ENCODE assay signal across 8 cellular contexts in genomic region chr4:153127773-153128494, GRCh38.
DNase-seq lines count a peak whose midpoint lies in the region; ATAC-seq and TF ChIP-seq lines count a peak whose summit lies in the region.

No MANE protein-coding gene starts in this region.

- no peaks in the 10 kb centered on the region for H4K20me1 ChIP-seq in Loucy (ENCODE audit: insufficient read depth, low read length, poor library complexity, severe bottlenecking)

- H3K36me3 ChIP-seq in Loucy (ENCODE audit: insufficient read depth, low read length) (no peaks in the 10 kb centered on the region), neuron (ENCODE audit: insufficient read depth, low read length) (no peaks in the 10 kb centered on the region)

- no peak overlapping the region for H3K4me3 Mint-ChIP-seq in CD4-positive, alpha-beta T cell
- no peak overlapping the region for H3K4me3 Mint-ChIP-seq in activated T-helper 2 cell treated with anti-CD3 and anti-CD28 coated beads, Interferon-gamma antibody, Interleukin-2, Interleukin-4, amounts not matched to agents 10 μg/mL and 5 μg/mL and 100 μg/mL, durations not matched to agents 14 hours and 24 hours and 36 hours (ENCODE audit: low read depth)

- H3F3A ChIP-seq in Loucy (ENCODE audit: low read depth), result no peaks in the 10 kb centered on the region

- peak overlapping the region; percentile 81 for H2AFZ ChIP-seq in Loucy (ENCODE audit: low read length)
- peak overlapping the region; percentile 90 for H2AFZ ChIP-seq in neuron (ENCODE audit: low read depth, low read length)

- H3K4me1 ChIP-seq in Loucy (ENCODE audit: insufficient read depth, low read length, poor library complexity, severe bottlenecking) (peaks cover 6% of the 10 kb centered on the region), neuron (ENCODE audit: insufficient read depth, low read length) (peaks cover 11% of the 10 kb centered on the region)

- peaks cover 7% of the 10 kb centered on the region for H3K4me1 Mint-ChIP-seq in CD4-positive, alpha-beta T cell (ENCODE audit: low read depth)
- peaks cover 2% of the 10 kb centered on the region for H3K4me1 Mint-ChIP-seq in activated T-helper 2 cell treated with anti-CD3 and anti-CD28 coated beads, Interferon-gamma antibody, Interleukin-2, Interleukin-4, amounts not matched to agents 10 μg/mL and 5 μg/mL and 100 μg/mL, durations not matched to agents 14 hours and 24 hours and 36 hours (ENCODE audit: low read depth)

- CTCF ChIA-PET in CD4-positive, alpha-beta T cell (lab: Charles Lee), result interaction anchor here (0.5 to 6.4 kb wide), 15 partner anchors 9 to 281 kb away, joined by 3 to 125 read pairs (median 4); no protein-coding TSS in a partner anchor

- DNase-seq in CD4-positive, alpha-beta T cell, result peak; percentile 72 to 91 (median 83)
- DNase-seq in RPMI8226, result peak; percentile 78
- peak; percentile 70 for DNase-seq in activated T-helper 2 cell treated with anti-CD3 and anti-CD28 coated beads, Interferon-gamma antibody, Interleukin-2, Interleukin-4, amounts not matched to agents 10 μg/mL and 5 μg/mL and 100 μg/mL, durations not matched to agents 14 hours and 24 hours and 36 hours (ENCODE audit: low spot score)
- peak; percentile 84 for DNase-seq in fibroblast of villous mesenchyme (ENCODE audit: low read depth)
- DNase-seq in stromal cell of bone marrow (ENCODE audit: low read depth), result peak; percentile 73

- TF ChIP-seq CTCF in CD4-positive, alpha-beta T cell (IDR thresholded peaks at IDR 0.05), result peak; percentile 94
- peak; percentile 92 for TF ChIP-seq CTCF in Loucy (conservative IDR thresholded peaks at IDR 0.05; ENCODE audit: low read length)
- peak; percentile 75 for TF ChIP-seq CTCF in fibroblast of villous mesenchyme (IDR thresholded peaks at IDR 0.05; ENCODE audit: insufficient read depth, low read depth, low read length)

- H3K9me3 ChIP-seq in CD4-positive, alpha-beta T cell (ENCODE audit: control insufficient read depth, low read length), result no peaks in the 10 kb centered on the region
- no peaks in the 10 kb centered on the region for H3K9me3 ChIP-seq in Loucy (ENCODE audit: insufficient read depth, low read depth, low read length)
- H3K9me3 ChIP-seq in neuron (ENCODE audit: low read length), result no peaks in the 10 kb centered on the region

- H3K27ac ChIP-seq in CD4-positive, alpha-beta T cell (ENCODE audit: low read depth, low read length), result no peak overlapping the region

- intact Hi-C loops in CD4-positive, alpha-beta T cell (cut with DNase I, micrococcal nuclease), result loop anchor here (1.0 to 2.0 kb wide), 5 partner anchors 14 to 627 kb away; no protein-coding TSS in a partner anchor
- intact Hi-C loops in activated T-helper 2 cell treated with anti-CD3 and anti-CD28 coated beads, Interferon-gamma antibody, Interleukin-2, Interleukin-4, amounts not matched to agents 10 μg/mL and 5 μg/mL and 100 μg/mL, durations not matched to agents 14 hours and 24 hours and 36 hours (cut with micrococcal nuclease), result loop anchor here (1.0 to 2.0 kb wide), 2 partner anchors 45 to 281 kb away; no protein-coding TSS in a partner anchor

- H3K9me2 ChIP-seq in Loucy (replicated peaks; ENCODE audit: low read depth, low read length), result no peaks in the 10 kb centered on the region

- H3K9me3 Mint-ChIP-seq in CD4-positive, alpha-beta T cell, result no peaks in the 10 kb centered on the region
- peaks cover 4% of the 10 kb centered on the region for H3K9me3 Mint-ChIP-seq in activated T-helper 2 cell treated with anti-CD3 and anti-CD28 coated beads, Interferon-gamma antibody, Interleukin-2, Interleukin-4, amounts not matched to agents 10 μg/mL and 5 μg/mL and 100 μg/mL, durations not matched to agents 14 hours and 24 hours and 36 hours

- no peaks in the 10 kb centered on the region for H3K27me3 ChIP-seq in CD4-positive, alpha-beta T cell (ENCODE audit: control insufficient read depth, insufficient read depth, low read length)
- H3K27me3 ChIP-seq in Loucy (ENCODE audit: insufficient read depth, low read length, poor library complexity, severe bottlenecking) (no peaks in the 10 kb centered on the region), neuron (ENCODE audit: insufficient read depth, low read length) (no peaks in the 10 kb centered on the region)

- H3K27me3 Mint-ChIP-seq in CD4-positive, alpha-beta T cell, result no peaks in the 10 kb centered on the region
- H3K27me3 Mint-ChIP-seq in activated T-helper 2 cell treated with anti-CD3 and anti-CD28 coated beads, Interferon-gamma antibody, Interleukin-2, Interleukin-4, amounts not matched to agents 10 μg/mL and 5 μg/mL and 100 μg/mL, durations not matched to agents 14 hours and 24 hours and 36 hours (ENCODE audit: low read depth), result peaks cover 30% of the 10 kb centered on the region

- H3K79me2 ChIP-seq in Loucy (ENCODE audit: insufficient read depth, low read length), result no peaks in the 10 kb centered on the region

- H3K4me3 ChIP-seq in Loucy (ENCODE audit: low read length, poor library complexity, severe bottlenecking), result no peak overlapping the region
- peak overlapping the region; percentile 19 for H3K4me3 ChIP-seq in fibroblast of villous mesenchyme (ENCODE audit: low read depth, low read length)
- peak overlapping the region; percentile 42 for H3K4me3 ChIP-seq in neuron (ENCODE audit: low read length)

- POLR2A ChIA-PET in CD4-positive, alpha-beta T cell (lab: Charles Lee), result interaction anchor here (0.6 to 4.5 kb wide), 7 partner anchors 14 to 515 kb away, joined by 3 to 60 read pairs (median 5); no protein-coding TSS in a partner anchor

- H3K27ac Mint-ChIP-seq in CD4-positive, alpha-beta T cell, result peak overlapping the region; percentile 43
- no peak overlapping the region for H3K27ac Mint-ChIP-seq in activated T-helper 2 cell treated with anti-CD3 and anti-CD28 coated beads, Interferon-gamma antibody, Interleukin-2, Interleukin-4, amounts not matched to agents 10 μg/mL and 5 μg/mL and 100 μg/mL, durations not matched to agents 14 hours and 24 hours and 36 hours

- no peak overlapping the region for H3K9ac ChIP-seq in Loucy (ENCODE audit: low read depth, low read length, poor library complexity, severe bottlenecking)

- peak; percentile 97 for ATAC-seq in CD4-positive, alpha-beta T cell (ENCODE audit: poor library complexity)
- peak; percentile 80 for ATAC-seq in GM21526 (IDR thresholded peaks at IDR 0.05; ENCODE audit: low FRiP score, unreplicated experiment)

- H3K36me3 Mint-ChIP-seq in CD4-positive, alpha-beta T cell (ENCODE audit: low read depth), result no peaks in the 10 kb centered on the region
- no peaks in the 10 kb centered on the region for H3K36me3 Mint-ChIP-seq in activated T-helper 2 cell treated with anti-CD3 and anti-CD28 coated beads, Interferon-gamma antibody, Interleukin-2, Interleukin-4, amounts not matched to agents 10 μg/mL and 5 μg/mL and 100 μg/mL, durations not matched to agents 14 hours and 24 hours and 36 hours (ENCODE audit: low read depth)

- peak overlapping the region; percentile 16 for H3K4me2 ChIP-seq in Loucy (ENCODE audit: low read depth, low read length, poor library complexity, severe bottlenecking)
